Comparison of ENCODE assay signal across 17 cellular contexts in the genomic region with DNA sequence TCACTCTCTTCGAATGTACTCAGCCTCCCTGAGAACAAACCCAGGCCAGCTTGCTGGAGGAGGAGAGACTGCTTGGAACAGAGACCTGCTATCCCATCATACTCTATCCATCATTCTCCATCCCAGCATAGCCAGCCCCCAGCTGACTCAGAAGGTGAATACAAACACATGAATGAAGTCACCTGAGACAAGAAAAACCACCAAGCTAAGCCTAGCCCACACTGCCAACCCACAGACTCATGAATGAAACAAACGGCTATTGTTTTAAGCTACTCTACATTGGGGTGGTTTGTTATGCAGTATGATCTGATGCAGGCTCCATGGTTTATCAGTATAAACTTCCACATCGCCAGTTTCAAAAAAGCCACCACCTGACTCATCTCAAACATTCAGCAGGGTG.
DNase-seq lines count a peak whose midpoint lies in the region; ATAC-seq and TF ChIP-seq lines count a peak whose summit lies in the region.
"Had no signal": no experiment of that assay in that cellular context is flagged by ENCODE, and none has a peak within 500 bp of the region (broad histone marks: within the 10 kb centered on the region; RNA-seq: fewer than 3 reads in every experiment).

No MANE protein-coding gene starts in this region.

- CTCF ChIA-PET in PC-9 (lab: Charles Lee): no interaction called here

- H3K27ac ChIP-seq in PC-9 (no peak overlapping the region), foreskin keratinocyte (no peak overlapping the region)
- H3K27ac ChIP-seq: 22Rv1, skin epidermis, testis had no signal

- no peaks in the 10 kb centered on the region for H4K20me1 ChIP-seq in PC-9 (ENCODE audit: insufficient read depth)

- H3K4me1 ChIP-seq in PC-9 (replicated peaks; ENCODE audit: insufficient read depth) (peaks cover 8% of the 10 kb centered on the region; the same call in 1 of the 2 replicates), foreskin keratinocyte (peaks cover 8% of the 10 kb centered on the region)
- H3K4me1 ChIP-seq: testis had no signal

- no peak overlapping the region for H3K4me3 ChIP-seq in PC-9
- H3K4me3 ChIP-seq: skin epidermis, testis had no signal

- in situ Hi-C loops in GM13977 (cut with MboI; ENCODE audit: low pct_unique_long_range_greater_than_20kb, low sequenced_read_pairs, unreplicated experiment): no loop called here

- POLR2A ChIA-PET in PC-9 (lab: Charles Lee; ENCODE audit: unreplicated experiment): interaction anchor here (0.6 to 0.8 kb wide), 4 partner anchors 17 to 372 kb away, joined by 3 to 8 read pairs (median 5); no protein-coding TSS in a partner anchor

- TF ChIP-seq CTCF in GM13977 (IDR thresholded peaks at IDR 0.05; ENCODE audit: extremely low read depth, insufficient read depth, missing control alignments) (no peak), PC-9 (conservative IDR thresholded peaks at IDR 0.05) (no peak), foreskin keratinocyte (conservative IDR thresholded peaks at IDR 0.05) (no peak)

- H3K27me3 ChIP-seq in PC-9 (ENCODE audit: insufficient read depth, low read depth): no peaks in the 10 kb centered on the region
- no peaks in the 10 kb centered on the region for H3K27me3 ChIP-seq in foreskin keratinocyte
- H3K27me3 ChIP-seq: testis had no signal

- intact Hi-C loops in PC-9 (cut with micrococcal nuclease; ENCODE audit: unreplicated experiment): no loop called here

- no peaks in the 10 kb centered on the region for H3K9me2 ChIP-seq in PC-9 (ENCODE audit: insufficient read depth)

- peak overlapping the region; percentile 28 for H3K4me2 ChIP-seq in PC-9

- H3F3A ChIP-seq in PC-9 (ENCODE audit: insufficient read depth, low read depth): 0 out of 2 replicates have a peak, but pooled peaks cover 4% of the 10 kb centered on the region

- no peak overlapping the region for H2AFZ ChIP-seq in PC-9

- peak; percentile 13 for DNase-seq in NCI-H2107 (lab: John Stamatoyannopoulos, UW)
- no peak for DNase-seq in NCI-H2107 treated with DMSO at 0.1 percent for 48 hours (lab: John Stamatoyannopoulos, UW; ENCODE audit: unreplicated experiment)
- DNase-seq in GM13977 (ENCODE audit: low spot score): peak; percentile 31
- peak; percentile 28 to 58 for DNase-seq in PC-9
- DNase-seq in foreskin keratinocyte: peak; percentile 84 to 90
- DNase-seq in NCI-H187 (lab: John Stamatoyannopoulos, UW): no peak
- no peak for DNase-seq in DMS79 treated with DMSO at 0.1 percent for 48 hours (lab: John Stamatoyannopoulos, UW)
- DNase-seq: amniotic stem cell; CD4-positive, CD25-positive, alpha-beta regulatory T cell; cortex of kidney; GF-D8; NCI-H1092 treated with DMSO at 0.1 percent for 48 hours; NCI-H510A treated with DMSO at 0.1 percent for 48 hours; testis had no signal

- H3K9me3 ChIP-seq in PC-9 (ENCODE audit: insufficient read depth, low read depth): no peaks in the 10 kb centered on the region
- H3K9me3 ChIP-seq: testis had no signal

- H3K36me3 ChIP-seq in PC-9 (ENCODE audit: low read depth): no peaks in the 10 kb centered on the region

- no peaks in the 10 kb centered on the region for H3K79me2 ChIP-seq in PC-9 (ENCODE audit: low read depth)

- no TSS peak for BruUV-seq in PC-9 (replicated peaks; lab: Mats Ljungman, UMichigan)

- ATAC-seq in foreskin keratinocyte (peak; percentile 94), HG02870 (IDR thresholded peaks at IDR 0.05; ENCODE audit: unreplicated experiment) (no peak)

Comparison
In these comparisons a context has a peak if more than half of its experiments do, and no peak if none do; other contexts are left out.
1. DNase-seq: peak in NCI-H2107 (single experiment), GM13977 (single experiment), PC-9 (2 of 2) and foreskin keratinocyte (2 of 2); none in NCI-H2107 treated with DMSO at 0.1 percent for 48 hours (single experiment), NCI-H187 (0 of 2) and DMS79 treated with DMSO at 0.1 percent for 48 hours (single experiment).